ENCODE assay signal across 19 cellular contexts in genomic region chr9:4573176-4573575, GRCh38.
DNase-seq lines count a peak whose midpoint lies in the region; ATAC-seq and TF ChIP-seq lines count a peak whose summit lies in the region.
"Had no signal": no experiment of that assay in that cellular context is flagged by ENCODE, and none has a peak within 500 bp of the region (broad histone marks: within the 10 kb centered on the region; RNA-seq: fewer than 3 reads in every experiment).

No MANE protein-coding gene starts in this region.

- no peak for ATAC-seq in effector memory CD8-positive, alpha-beta T cell (replicated peaks)
- ATAC-seq in HG02571 (IDR thresholded peaks at IDR 0.05; ENCODE audit: unreplicated experiment) (no peak), heart left ventricle (no peak)

- H3K79me2 ChIP-seq in Karpas-422 (ENCODE audit: low read length): no peaks in the 10 kb centered on the region

- whole genome bisulfite sequencing in heart left ventricle, 4 donors: 76 to 90% (median 78%) methylated on average over 4 of the region's 4 CpGs

- H3K4me3 ChIP-seq in Karpas-422 (ENCODE audit: low read length): no peak overlapping the region
- no peak overlapping the region for H3K4me3 ChIP-seq in heart left ventricle
- H3K4me3 ChIP-seq: GM23338, HAP-1, MG63, SJCRH30 had no signal

- peaks cover 21 to 33% of the 10 kb centered on the region in 2 donors for H3K4me1 Mint-ChIP-seq in effector memory CD8-positive, alpha-beta T cell (ENCODE audit: low read depth in 2 of 2)

- intact Hi-C loops in heart left ventricle (cut with DNase I): no loop called here

- H3K9me3 ChIP-seq in Karpas-422 (ENCODE audit: low read length) (no peaks in the 10 kb centered on the region), heart left ventricle (no peaks in the 10 kb centered on the region)
- H3K9me3 ChIP-seq: HAP-1, MG63, SJCRH30 had no signal

- no peak for TF ChIP-seq CTCF in heart left ventricle (IDR thresholded peaks at IDR 0.05)

- H3K9me3 Mint-ChIP-seq in effector memory CD8-positive, alpha-beta T cell: no peaks in the 10 kb centered on the region
- H3K9me3 Mint-ChIP-seq: GM23338, IgD-negative memory B cell had no signal

- no peaks in the 10 kb centered on the region for H3K9me2 ChIP-seq in Karpas-422 (replicated peaks; ENCODE audit: insufficient read depth, low read length)

- DNase-seq in NCI-H2171 treated with DMSO at 0.1 percent for 48 hours (lab: John Stamatoyannopoulos, UW) (peak; percentile 5), NCI-H2171 (lab: John Stamatoyannopoulos, UW) (no peak), Karpas-422 (peak; percentile 5), heart left ventricle (no peak), hippocampal formation (lab: John Stamatoyannopoulos, UW) (no peak)
- no peak for DNase-seq in effector memory CD8-positive, alpha-beta T cell
- DNase-seq: 8988T, AML-193, MG63, NCI-H1048, NCI-H1436, NCI-H187 treated with DMSO at 0.1 percent for 48 hours, NCI-H2107, NCI-H524 had no signal

- no peaks in the 10 kb centered on the region for H3K4me1 ChIP-seq in Karpas-422 (ENCODE audit: low read length)
- no peaks in the 10 kb centered on the region for H3K4me1 ChIP-seq in heart left ventricle
- H3K4me1 ChIP-seq: HAP-1, SJCRH30 had no signal

- H3K27ac Mint-ChIP-seq in effector memory CD8-positive, alpha-beta T cell: peak overlapping the region; percentile 81 to 94
- H3K27ac Mint-ChIP-seq: GM23338, IgD-negative memory B cell had no signal

- no peak overlapping the region for H3K9ac ChIP-seq in Karpas-422 (ENCODE audit: low read length)

- H3K36me3 Mint-ChIP-seq in effector memory CD8-positive, alpha-beta T cell (ENCODE audit: insufficient read depth): no peaks in the 10 kb centered on the region

- H2AFZ ChIP-seq in Karpas-422 (ENCODE audit: low read length): no peak overlapping the region
- H2AFZ ChIP-seq: GM23338 had no signal

- H3K36me3 ChIP-seq in Karpas-422 (ENCODE audit: insufficient read depth, low read length) (no peaks in the 10 kb centered on the region), heart left ventricle (peaks cover 0 to 15% (median 8%) of the 10 kb centered on the region in 9 donors)
- H3K36me3 ChIP-seq: HAP-1, MG63, SJCRH30 had no signal

- peak overlapping the region in 1 of 2 donors; percentile 51 for H3K4me3 Mint-ChIP-seq in effector memory CD8-positive, alpha-beta T cell
- H3K4me3 Mint-ChIP-seq: GM23338, IgD-negative memory B cell had no signal

- H4K20me1 ChIP-seq in Karpas-422 (ENCODE audit: insufficient read depth, low read depth, low read length): no peaks in the 10 kb centered on the region

- H3K4me2 ChIP-seq in Karpas-422 (ENCODE audit: low read depth, low read length, poor library complexity, severe bottlenecking): no peak overlapping the region
- H3K4me2 ChIP-seq: GM23338 had no signal

- no peaks in the 10 kb centered on the region for H3K27me3 ChIP-seq in Karpas-422 (ENCODE audit: low read length)
- H3K27me3 ChIP-seq in heart left ventricle: no peaks in the 10 kb centered on the region
- H3K27me3 ChIP-seq: MG63, SJCRH30 had no signal

- H3K27ac ChIP-seq in Karpas-422 (ENCODE audit: low read length) (no peak overlapping the region), heart left ventricle (no peak overlapping the region)
- H3K27ac ChIP-seq: SJCRH30 had no signal

- H3K27me3 Mint-ChIP-seq in effector memory CD8-positive, alpha-beta T cell: peaks cover 0 to 9% of the 10 kb centered on the region in 2 donors
- H3K27me3 Mint-ChIP-seq: IgD-negative memory B cell had no signal

- TF ChIP-seq POLR2A in heart left ventricle (IDR thresholded peaks at IDR 0.05): no peak

Comparison
In these comparisons a context has a peak if more than half of its experiments do, and no peak if none do; other contexts are left out.
1. DNase-seq: peak in NCI-H2171 treated with DMSO at 0.1 percent for 48 hours (single experiment) and Karpas-422 (single experiment); none in NCI-H2171 (single experiment), effector memory CD8-positive, alpha-beta T cell (0 of 3), heart left ventricle (0 of 5) and hippocampal formation (0 of 2).